Comparison of ENCODE assay signal across 9 cellular contexts in genomic region chr19:40805258-40805868, GRCh38. TPM values are rescaled to one million over a fixed set of nuclear protein-coding genes. Genes with fewer than 3 reads are reported as not detected.
DNase-seq lines count a peak whose midpoint lies in the region; ATAC-seq and TF ChIP-seq lines count a peak whose summit lies in the region.
"Had no signal": no experiment of that assay in that cellular context is flagged by ENCODE, and none has a peak within 500 bp of the region (broad histone marks: within the 10 kb centered on the region; RNA-seq: fewer than 3 reads in every experiment).

No MANE protein-coding gene starts in this region.

- H3K4me1 ChIP-seq in fibroblast of lung (ENCODE audit: control insufficient read depth, extremely low read depth, insufficient read depth, low read length) (peaks cover 51% of the 10 kb centered on the region), psoas muscle (peaks cover 69% of the 10 kb centered on the region), BE2C (peaks cover 29% of the 10 kb centered on the region)

- in situ Hi-C loops in G401 (cut with HindIII; ENCODE audit: low sequenced_read_pairs): no loop called here

- H3K27ac ChIP-seq in fibroblast of lung (ENCODE audit: insufficient read depth, low read length): peak overlapping the region; percentile 61
- H3K27ac ChIP-seq in psoas muscle: peak overlapping the region; percentile 64

- H3K27ac Mint-ChIP-seq in activated CD8-positive, alpha-beta T cell treated with anti-CD3 and anti-CD28 coated beads, Interleukin-2, amount 10 ng/mL, durations not matched to agents 7 days and 5 days: peak overlapping the region; percentile 95

- peaks cover 83% of the 10 kb centered on the region for H3K79me2 ChIP-seq in fibroblast of lung (ENCODE audit: control insufficient read depth, insufficient read depth, low read length)

- ATAC-seq in activated CD8-positive, alpha-beta T cell treated with anti-CD3 and anti-CD28 coated beads, Interleukin-2, amount 10 ng/mL, durations not matched to agents 7 days and 5 days: no peak
- ATAC-seq in psoas muscle (no peak), GM21381 (IDR thresholded peaks at IDR 0.05; ENCODE audit: unreplicated experiment) (no peak)
- ATAC-seq: Panc1 had no signal

- H3K4me2 ChIP-seq in fibroblast of lung (ENCODE audit: extremely low read depth, insufficient read depth, low read length): peak overlapping the region; percentile 64

- peaks cover 4% of the 10 kb centered on the region for H4K20me1 ChIP-seq in fibroblast of lung (ENCODE audit: control insufficient read depth, extremely low read depth, insufficient read depth, low read length)

- H2AFZ ChIP-seq in fibroblast of lung (ENCODE audit: low read length): no peak overlapping the region

- H3K9ac ChIP-seq in fibroblast of lung (ENCODE audit: insufficient read depth, low read length): no peak overlapping the region

- peaks cover 47% of the 10 kb centered on the region for H3K36me3 ChIP-seq in fibroblast of lung (ENCODE audit: control insufficient read depth, insufficient read depth, low read length)
- peaks cover 0 to 50% of the 10 kb centered on the region in 2 donors for H3K36me3 ChIP-seq in psoas muscle (ENCODE audit: insufficient read depth in 1 of 2, low read depth in 1 of 2)
- H3K36me3 ChIP-seq in BE2C: peaks cover 44% of the 10 kb centered on the region

- no peak for TF ChIP-seq CTCF in fibroblast of lung (conservative IDR thresholded peaks at IDR 0.05 in 1 of 2, IDR thresholded peaks at IDR 0.05 in 1 of 2; ENCODE audit: low read depth in 1 of 2, low read length in 2 of 2)
- no peak for TF ChIP-seq CTCF in psoas muscle (IDR thresholded peaks at IDR 0.05)
- TF ChIP-seq CTCF in BE2C (IDR thresholded peaks at IDR 0.05; ENCODE audit: low read depth, low read length): no peak

- CTCF ChIA-PET in activated CD8-positive, alpha-beta T cell treated with anti-CD3 and anti-CD28 coated beads, Interleukin-2, amount 10 ng/mL, durations not matched to agents 7 days and 5 days (lab: Charles Lee): interaction anchor here (1.0 to 5.6 kb wide), 13 partner anchors 9 to 552 kb away, joined by 3 to 63 read pairs (median 9); partner anchors contain the start of genes ACTMAP, RAB4B and SNRPA

- no peaks in the 10 kb centered on the region for H3K27me3 ChIP-seq in fibroblast of lung (ENCODE audit: control insufficient read depth, insufficient read depth, low read length)
- no peaks in the 10 kb centered on the region for H3K27me3 ChIP-seq in psoas muscle (ENCODE audit: insufficient read depth in 3 of 3, low read length in 2 of 3)
- no peaks in the 10 kb centered on the region for H3K27me3 ChIP-seq in BE2C

- peaks cover 94% of the 10 kb centered on the region for H3K4me1 Mint-ChIP-seq in activated CD8-positive, alpha-beta T cell treated with anti-CD3 and anti-CD28 coated beads, Interleukin-2, amount 10 ng/mL, durations not matched to agents 7 days and 5 days (ENCODE audit: low read depth)

- intact Hi-C loops in psoas muscle (cut with DNase I): loop anchor here (5.0 to 10.0 kb wide), 2 partner anchors 88 to 141 kb away; partner anchors contain the start of genes COQ8B (in 1 of the 2) and ITPKC (in 1 of the 2)

- DNase-seq in G401 (ENCODE audit: low spot score) (peak; percentile 51), fibroblast of lung (ENCODE audit: low read depth in 2 of 2) (no peak), psoas muscle (no peak), globus pallidus (ENCODE audit: low spot score) (no peak), BE2C (no peak), DMS 273 (lab: John Stamatoyannopoulos, UW; ENCODE audit: unreplicated experiment) (no peak)
- peak; percentile 65 for DNase-seq in activated CD8-positive, alpha-beta T cell treated with anti-CD3 and anti-CD28 coated beads, Interleukin-2, amount 10 ng/mL, durations not matched to agents 7 days and 5 days

- peak overlapping the region; percentile 95 for H3K4me3 Mint-ChIP-seq in activated CD8-positive, alpha-beta T cell treated with anti-CD3 and anti-CD28 coated beads, Interleukin-2, amount 10 ng/mL, durations not matched to agents 7 days and 5 days

- WGBS in psoas muscle, 3 donors: 42 to 66% (median 59%) methylated on average over 2 of the region's 2 CpGs

- H3K36me3 Mint-ChIP-seq in activated CD8-positive, alpha-beta T cell treated with anti-CD3 and anti-CD28 coated beads, Interleukin-2, amount 10 ng/mL, durations not matched to agents 7 days and 5 days (ENCODE audit: low read depth): peaks cover 83% of the 10 kb centered on the region

- H3K9me3 Mint-ChIP-seq in activated CD8-positive, alpha-beta T cell treated with anti-CD3 and anti-CD28 coated beads, Interleukin-2, amount 10 ng/mL, durations not matched to agents 7 days and 5 days (ENCODE audit: insufficient read depth): no peaks in the 10 kb centered on the region

- H3K4me3 ChIP-seq in fibroblast of lung (replicated peaks in 1 of 4; ENCODE audit: control extremely low read depth in 1 of 4, insufficient read depth in 1 of 4, low read depth in 3 of 4, low read length in 4 of 4) (no peak overlapping the region), psoas muscle (no peak overlapping the region), BE2C (ENCODE audit: low read depth, low read length) (no peak overlapping the region)

- no peaks in the 10 kb centered on the region for H3K27me3 Mint-ChIP-seq in activated CD8-positive, alpha-beta T cell treated with anti-CD3 and anti-CD28 coated beads, Interleukin-2, amount 10 ng/mL, durations not matched to agents 7 days and 5 days (ENCODE audit: low read depth)

- POLR2A ChIA-PET in activated CD8-positive, alpha-beta T cell treated with anti-CD3 and anti-CD28 coated beads, Interleukin-2, amount 10 ng/mL, durations not matched to agents 7 days and 5 days (lab: Charles Lee): interaction anchor here (1.0 to 6.1 kb wide), 4 partner anchors 27 to 142 kb away, joined by 3 to 35 read pairs (median 6); partner anchors contain the start of genes COQ8B, ITPKC and RAB4B

- no peaks in the 10 kb centered on the region for H3K9me3 ChIP-seq in fibroblast of lung (ENCODE audit: control insufficient read depth, insufficient read depth, low read depth, low read length)
- no peaks in the 10 kb centered on the region for H3K9me3 ChIP-seq in psoas muscle
- H3K9me3 ChIP-seq in BE2C: no peaks in the 10 kb centered on the region

RNA-seq across cellular contexts. Expression of gene EGLN2, which starts 6.4 kb away (rescaled TPM):
- total RNA-seq in G401 (2014; rRNA removed; shearing (Covaris generic)): 113 and 117 TPM in 2 replicates
- 100 to 1,000 TPM; 121 to 126 TPM for total RNA-seq in activated CD8-positive, alpha-beta T cell treated with anti-CD3 and anti-CD28 coated beads, Interleukin-2, amount 10 ng/mL, durations not matched to agents 7 days and 5 days
- total RNA-seq in fibroblast of lung (83.2 and 106 TPM in 2 replicates), psoas muscle (10 to 100 TPM; 34.9 to 42.9 (median 38.9) TPM)
- polyA plus RNA-seq in fibroblast of lung (27.3 and 33.9 TPM in 2 replicates), psoas muscle (10 to 100 TPM; 45.8 to 67.6 (median 50.0) TPM)
- polyA plus RNA-seq in fibroblast of lung (2012): 64.9 and 89.0 TPM in 2 replicates
- 111 and 230 TPM in 2 replicates for polyA minus RNA-seq in fibroblast of lung (ENCODE audit: low replicate concordance)
- polyA plus RNA-seq in BE2C (2012; ENCODE audit: insufficient read depth, insufficient read length, low read depth): 287 TPM

RNA-seq across cellular contexts. Expression of gene RAB4B, which starts 27.3 kb away (rescaled TPM):
- 8.2 and 20.8 TPM in 2 replicates for total RNA-seq in G401 (2014; rRNA removed; shearing (Covaris generic))
- 10 to 100 TPM; 50.2 to 53.1 TPM for total RNA-seq in activated CD8-positive, alpha-beta T cell treated with anti-CD3 and anti-CD28 coated beads, Interleukin-2, amount 10 ng/mL, durations not matched to agents 7 days and 5 days
- total RNA-seq in fibroblast of lung: 4.4 and 10.6 TPM in 2 replicates
- 11.8 and 12.8 TPM in 2 replicates for polyA plus RNA-seq in fibroblast of lung
- 24.0 and 26.1 TPM in 2 replicates for polyA plus RNA-seq in fibroblast of lung (2012)
- polyA minus RNA-seq in fibroblast of lung (ENCODE audit: low replicate concordance): 20.2 and 33.3 TPM in 2 replicates
- 10 to 100 TPM in 3 of 4 donors, 1 to 10 TPM in 1; 8.2 to 14.5 (median 13.9) TPM for total RNA-seq in psoas muscle
- polyA plus RNA-seq in psoas muscle: 10 to 100 TPM; 19.2 to 28.7 (median 23.4) TPM
- polyA plus RNA-seq in BE2C (2012; ENCODE audit: insufficient read depth, insufficient read length, low read depth): 18.6 TPM

RNA-seq across cellular contexts. Expression of gene MIA, which starts 30.0 kb away (rescaled TPM):
- 3.8 TPM in 1 of 2 replicates, not detected in the other for total RNA-seq in G401 (2014; rRNA removed; shearing (Covaris generic))
- total RNA-seq in activated CD8-positive, alpha-beta T cell treated with anti-CD3 and anti-CD28 coated beads, Interleukin-2, amount 10 ng/mL, durations not matched to agents 7 days and 5 days: not detected
- 0.26 TPM in 1 of 2 replicates, not detected in the other for total RNA-seq in fibroblast of lung
- polyA plus RNA-seq in fibroblast of lung: 0.99 TPM in 1 of 2 replicates, not detected in the other
- polyA plus RNA-seq in fibroblast of lung (2012): 2.0 TPM in 1 of 2 replicates, not detected in the other
- 2.2 TPM in 1 of 2 replicates, not detected in the other for polyA minus RNA-seq in fibroblast of lung (ENCODE audit: low replicate concordance)
- total RNA-seq in psoas muscle: 1 to 10 TPM in 1 of 4 donors, not detected in 3; 1.3 TPM
- under 1 TPM in 2 of 3 donors, not detected in 1; 0.38 to 0.77 TPM for polyA plus RNA-seq in psoas muscle
- polyA plus RNA-seq in BE2C (2012; ENCODE audit: insufficient read depth, insufficient read length, low read depth): not detected

RNA-seq across cellular contexts. Expression of gene CYP2A6, which starts 44.9 kb away (rescaled TPM):
- total RNA-seq in G401 (2014; rRNA removed; shearing (Covaris generic)): not detected in 2 replicates
- not detected for total RNA-seq in activated CD8-positive, alpha-beta T cell treated with anti-CD3 and anti-CD28 coated beads, Interleukin-2, amount 10 ng/mL, durations not matched to agents 7 days and 5 days
- not detected in 2 replicates for total RNA-seq in fibroblast of lung
- not detected in 2 replicates for polyA plus RNA-seq in fibroblast of lung
- polyA plus RNA-seq in fibroblast of lung (2012): not detected in 2 replicates
- polyA minus RNA-seq in fibroblast of lung (ENCODE audit: low replicate concordance): not detected in 2 replicates
- total RNA-seq in psoas muscle: under 1 TPM in 1 of 4 donors, not detected in 3; 0.32 TPM
- not detected for polyA plus RNA-seq in psoas muscle
- polyA plus RNA-seq in BE2C (2012; ENCODE audit: insufficient read depth, insufficient read length, low read depth): not detected

RNA-seq across cellular contexts. Expression of gene SNRPA, which starts 54.4 kb away (rescaled TPM):
- total RNA-seq in G401 (2014; rRNA removed; shearing (Covaris generic)): 134 and 162 TPM in 2 replicates
- 100 to 1,000 TPM; 175 to 183 TPM for total RNA-seq in activated CD8-positive, alpha-beta T cell treated with anti-CD3 and anti-CD28 coated beads, Interleukin-2, amount 10 ng/mL, durations not matched to agents 7 days and 5 days
- total RNA-seq in fibroblast of lung: 22.1 and 41.9 TPM in 2 replicates
- polyA plus RNA-seq in fibroblast of lung: 74.4 and 134 TPM in 2 replicates
- 54.5 and 108 TPM in 2 replicates for polyA plus RNA-seq in fibroblast of lung (2012)
- polyA minus RNA-seq in fibroblast of lung (ENCODE audit: low replicate concordance): 179 and 323 TPM in 2 replicates
- total RNA-seq in psoas muscle: 10 to 100 TPM; 27.5 to 43.6 (median 33.5) TPM
- 10 to 100 TPM; 21.5 to 34.2 (median 22.5) TPM for polyA plus RNA-seq in psoas muscle
- polyA plus RNA-seq in BE2C (2012; ENCODE audit: insufficient read depth, insufficient read length, low read depth): 73.9 TPM

Comparison
In these comparisons a context has a peak if more than half of its experiments do, and no peak if none do; other contexts are left out.
1. DNase-seq: peak in G401 (single experiment) and activated CD8-positive, alpha-beta T cell treated with anti-CD3 and anti-CD28 coated beads, Interleukin-2, amount 10 ng/mL, durations not matched to agents 7 days and 5 days (single experiment); none in fibroblast of lung (0 of 2), psoas muscle (0 of 2), globus pallidus (single experiment), BE2C (single experiment) and DMS 273 (single experiment).